Comparison of ENCODE assay signal across 8 cellular contexts in the genomic region with DNA sequence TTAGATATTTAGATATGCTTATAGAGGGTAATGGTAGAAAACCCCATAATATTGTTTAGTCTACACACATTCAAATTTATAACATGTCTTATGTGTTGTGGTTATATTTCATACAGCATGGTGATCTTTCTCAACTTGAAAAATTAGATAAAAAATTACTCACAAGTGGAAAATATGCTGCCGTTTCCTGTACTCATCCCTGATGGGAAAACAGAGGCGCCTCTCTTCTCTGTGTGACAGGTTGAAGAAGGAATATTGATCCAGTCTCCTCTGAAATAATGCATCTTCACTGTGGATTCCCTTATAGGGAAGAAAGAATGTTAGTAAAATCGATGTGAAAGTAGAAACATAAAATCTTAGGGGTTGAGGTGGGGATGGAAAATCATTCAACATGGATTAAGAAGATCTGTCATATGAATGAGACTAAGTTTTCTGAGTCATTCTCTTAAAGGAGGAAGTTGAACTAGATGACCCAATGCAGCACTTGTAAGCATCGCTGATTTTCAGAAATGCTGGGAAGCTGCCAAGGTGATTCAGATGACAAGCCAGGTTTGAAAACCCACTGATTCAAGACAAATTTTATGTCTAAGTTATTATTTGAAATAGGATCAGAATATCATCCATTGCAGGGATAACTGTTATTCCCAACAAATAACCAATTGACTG.
DNase-seq lines count a peak whose midpoint lies in the region; ATAC-seq and TF ChIP-seq lines count a peak whose summit lies in the region.

No MANE protein-coding gene starts in this region.

- no peak overlapping the region for H3K27ac ChIP-seq in stomach

- no peaks in the 10 kb centered on the region for H3K9me3 ChIP-seq in stomach

- WGBS in stomach, 5 donors = 64 to 77% (median 67%) methylated on average over 4 of the region's 4 CpGs

- TF ChIP-seq CTCF in kidney epithelial cell (IDR thresholded peaks at IDR 0.05; ENCODE audit: insufficient read depth, low read length, poor library complexity, severe bottlenecking) (no peak), stomach (IDR thresholded peaks at IDR 0.05) (no peak)

- intact Hi-C loops in stomach (cut with DNase I; ENCODE audit: low total_unique reads) = no loop called here

- peaks cover 0 to 13% (median 0%) of the 10 kb centered on the region in 4 donors for H3K4me1 ChIP-seq in stomach

- TF ChIP-seq POLR2A in stomach (IDR thresholded peaks at IDR 0.05) = no peak

- peak; percentile 62 for DNase-seq in GM04504 (ENCODE audit: low read depth)
- peak; percentile 65 for DNase-seq in SKM-1 treated with dmso at 0.1 percent for 144 hours (lab: John Stamatoyannopoulos, UW; ENCODE audit: unreplicated experiment)
- DNase-seq in kidney epithelial cell (ENCODE audit: low read depth) = peak; percentile 93
- no peak for DNase-seq in NCI-H82 treated with DMSO at 0.1 percent for 48 hours (lab: John Stamatoyannopoulos, UW; ENCODE audit: unreplicated experiment)
- no peak for DNase-seq in stimulated activated CD4-positive, alpha-beta T cell treated with anti-CD3 and anti-CD28 coated beads, Interleukin-12 subunit alpha, Interleukin-12 subunit beta, amount 100 ng/mL, for 4 hours
- DNase-seq in stomach = no peak

- peak; percentile 72 for ATAC-seq in HG03442 (IDR thresholded peaks at IDR 0.05; ENCODE audit: unreplicated experiment)
- no peak for ATAC-seq in HG02970 (IDR thresholded peaks at IDR 0.05; ENCODE audit: low FRiP score, unreplicated experiment)

- no peak overlapping the region for H3K4me3 ChIP-seq in kidney epithelial cell (ENCODE audit: low read depth, low read length)
- H3K4me3 ChIP-seq in stomach = no peak overlapping the region

- no peak for TF ChIP-seq EP300 in stomach (IDR thresholded peaks at IDR 0.05)

- H3K36me3 ChIP-seq in kidney epithelial cell (ENCODE audit: control insufficient read depth, insufficient read depth, low read length) = no peaks in the 10 kb centered on the region
- no peaks in the 10 kb centered on the region for H3K36me3 ChIP-seq in stomach

- H3K27me3 ChIP-seq in kidney epithelial cell (ENCODE audit: control insufficient read depth, insufficient read depth, low read length) (no peaks in the 10 kb centered on the region), stomach (no peaks in the 10 kb centered on the region)

Comparison
In these comparisons a context has a peak if more than half of its experiments do, and no peak if none do; other contexts are left out.
1. DNase-seq: peak in GM04504 (single experiment), SKM-1 treated with dmso at 0.1 percent for 144 hours (single experiment) and kidney epithelial cell (single experiment); none in NCI-H82 treated with DMSO at 0.1 percent for 48 hours (single experiment), stimulated activated CD4-positive, alpha-beta T cell treated with anti-CD3 and anti-CD28 coated beads, Interleukin-12 subunit alpha, Interleukin-12 subunit beta, amount 100 ng/mL, for 4 hours (single experiment) and stomach (single experiment).